Comparison of ENCODE assay signal across 16 cellular contexts in genomic region chr5:105956456-105957177, GRCh38.
DNase-seq lines count a peak whose midpoint lies in the region; ATAC-seq and TF ChIP-seq lines count a peak whose summit lies in the region.
"Had no signal": no experiment of that assay in that cellular context is flagged by ENCODE, and none has a peak within 500 bp of the region (broad histone marks: within the 10 kb centered on the region; RNA-seq: fewer than 3 reads in every experiment).

No MANE protein-coding gene starts in this region.

- H3K27ac ChIP-seq in SK-N-SH (ENCODE audit: low read depth in 2 of 2, low read length in 1 of 2) = peak overlapping the region; percentile 13 to 34; a peak in 2 of 4 replicates
- no peak overlapping the region for H3K27ac ChIP-seq in left ventricle myocardium inferior (replicated peaks)
- H3K27ac ChIP-seq: 22Rv1 had no signal

- no peaks in the 10 kb centered on the region for H3F3A ChIP-seq in SK-N-SH (replicated peaks; ENCODE audit: insufficient read depth)

- intact Hi-C loops in left ventricle myocardium inferior (cut with micrococcal nuclease) = no loop called here

- no peak for ATAC-seq in HG02588 (IDR thresholded peaks at IDR 0.05; ENCODE audit: unreplicated experiment)
- ATAC-seq: GM12878; left ventricle myocardium superior; stimulated activated naive CD8-positive, alpha-beta T cell treated with anti-CD3 and anti-CD28 coated beads, Interleukin-15, amount 100 ng/mL, for 72 hours had no signal

- no peaks in the 10 kb centered on the region for H3K79me2 ChIP-seq in SK-N-SH (ENCODE audit: insufficient read depth)

- H2AFZ ChIP-seq in SK-N-SH (ENCODE audit: low read depth) = peak overlapping the region; percentile 69; the same call in 1 of the 2 replicates

- H3K27me3 ChIP-seq in SK-N-SH (ENCODE audit: insufficient read depth) (no peaks in the 10 kb centered on the region), left ventricle myocardium inferior (ENCODE audit: low read depth) (no peaks in the 10 kb centered on the region)

- no peak for TF ChIP-seq EP300 in SK-N-SH (IDR thresholded peaks at IDR 0.05; ENCODE audit: borderline replicate concordance in 1 of 2, low read depth in 1 of 2, low read length in 1 of 2)

- no peaks in the 10 kb centered on the region for H4K20me1 ChIP-seq in SK-N-SH (ENCODE audit: insufficient read depth)

- no peak for TF ChIP-seq RAD21 in SK-N-SH (IDR thresholded peaks at IDR 0.05; ENCODE audit: low read length)

- CTCF ChIA-PET in SK-N-SH (lab: Yijun Ruan, JAX) = interaction anchor here (0.6 to 2.0 kb wide), 2 partner anchors 14 to 1314 kb away, joined by 4 to 5 read pairs; no protein-coding TSS in a partner anchor

- H3K9me3 ChIP-seq in SK-N-SH (no peaks in the 10 kb centered on the region), left ventricle myocardium inferior (replicated peaks) (peaks cover 7% of the 10 kb centered on the region)

- H3K9me2 ChIP-seq in SK-N-SH = no peaks in the 10 kb centered on the region

- H3K4me3 ChIP-seq in SK-N-SH (ENCODE audit: low read depth in 2 of 2, low read length in 1 of 2) (no peak overlapping the region), left ventricle myocardium inferior (no peak overlapping the region)
- H3K4me3 ChIP-seq: GM12878 had no signal

- H3K36me3 ChIP-seq in SK-N-SH (replicated peaks in 1 of 2; ENCODE audit: control insufficient read depth in 1 of 2, insufficient read depth in 2 of 2, low read length in 1 of 2) (no peaks in the 10 kb centered on the region), left ventricle myocardium inferior (no peaks in the 10 kb centered on the region)

- no peak overlapping the region for H3K9ac ChIP-seq in SK-N-SH

- H3K4me1 ChIP-seq in SK-N-SH (ENCODE audit: control insufficient read depth in 1 of 2, insufficient read depth in 2 of 2, low read depth in 1 of 2, low read length in 1 of 2) (peaks cover 0 to 14% of the 10 kb centered on the region in 2 experiments; a peak in 3 of 4 replicates), left ventricle myocardium inferior (no peaks in the 10 kb centered on the region)

- TF ChIP-seq CTCF in SK-N-SH (IDR thresholded peaks at IDR 0.05) = no peak
- no peak for TF ChIP-seq CTCF in left ventricle myocardium inferior (IDR thresholded peaks at IDR 0.05; ENCODE audit: borderline replicate concordance)

- POLR2A ChIA-PET in SK-N-SH (lab: Yijun Ruan, JAX) = no interaction called here

- H3K4me2 ChIP-seq in SK-N-SH = no peak overlapping the region

- DNase-seq in SIG-M5 treated with dmso at 0.1 percent for 504 hours (lab: John Stamatoyannopoulos, UW; ENCODE audit: unreplicated experiment) = peak; percentile 27
- DNase-seq in SIG-M5 (lab: John Stamatoyannopoulos, UW) = no peak
- DNase-seq in SK-N-SH = no peak
- peak; percentile 57 for DNase-seq in fibroblast of peridontal ligament (ENCODE audit: extremely low read depth)
- DNase-seq in left ventricle myocardium inferior = no peak
- DNase-seq in GM03348 (ENCODE audit: low spot score) = no peak
- no peak for DNase-seq in NCI-H510A (lab: John Stamatoyannopoulos, UW)
- DNase-seq: activated CD4-positive, alpha-beta T cell treated with anti-CD3 and anti-CD28 coated beads, Interleukin-2, amount 10 ng/mL, durations not matched to agents 7 days and 5 days; activated T-cell treated with anti-CD3 and anti-CD28 coated beads, Interleukin-2, amount 50 U/mL, for 1 hour; CD4-positive, CD25-positive, alpha-beta regulatory T cell; left ventricle myocardium superior; NCI-H2107; stimulated activated naive CD8-positive, alpha-beta T cell treated with anti-CD3 and anti-CD28 coated beads, Interleukin-15, amount 100 ng/mL, for 72 hours had no signal

- 93% methylated on average over 1 of the region's 1 CpG for WGBS in SK-N-SH (ENCODE audit: low lambda C conversion rate)

TF ChIP-seq in SK-N-SH, 30 proteins besides CTCF, POLR2A, EP300 and RAD21:
- TF ChIP-seq IRF3 (IDR thresholded peaks at IDR 0.05; ENCODE audit: low read depth, low read length) (no peak), TCF12 (IDR thresholded peaks at IDR 0.05) (0 out of 2 replicates have a peak, but pooled peaks have one; percentile 27), PBX3 (IDR thresholded peaks at IDR 0.05) (peak; percentile 25; the same call in 1 of the 2 replicates), FOXJ3 (CRISPR knock-in tag; IDR thresholded peaks at IDR 0.05) (no peak), JUND (IDR thresholded peaks at IDR 0.05) (peak; percentile 71), TEAD4 (IDR thresholded peaks at IDR 0.05; ENCODE audit: borderline replicate concordance, insufficient read depth) (0 out of 2 replicates have a peak, but pooled peaks have one; percentile 15), FOSL2 (IDR thresholded peaks at IDR 0.05; ENCODE audit: borderline replicate concordance, low read depth) (peak; percentile 69; the same call in 1 of the 2 replicates)
TF ChIP-seq in SK-N-SH: peak in this region for 5.

Comparison
In these comparisons a context has a peak if more than half of its experiments do, and no peak if none do; other contexts are left out.
1. DNase-seq: peak in SIG-M5 treated with dmso at 0.1 percent for 504 hours (single experiment) and fibroblast of peridontal ligament (single experiment); none in SIG-M5 (single experiment), SK-N-SH (single experiment), left ventricle myocardium inferior (single experiment), GM03348 (single experiment) and NCI-H510A (single experiment).